8 cellular contexts compared by ENCODE assay signal in the genomic region with DNA sequence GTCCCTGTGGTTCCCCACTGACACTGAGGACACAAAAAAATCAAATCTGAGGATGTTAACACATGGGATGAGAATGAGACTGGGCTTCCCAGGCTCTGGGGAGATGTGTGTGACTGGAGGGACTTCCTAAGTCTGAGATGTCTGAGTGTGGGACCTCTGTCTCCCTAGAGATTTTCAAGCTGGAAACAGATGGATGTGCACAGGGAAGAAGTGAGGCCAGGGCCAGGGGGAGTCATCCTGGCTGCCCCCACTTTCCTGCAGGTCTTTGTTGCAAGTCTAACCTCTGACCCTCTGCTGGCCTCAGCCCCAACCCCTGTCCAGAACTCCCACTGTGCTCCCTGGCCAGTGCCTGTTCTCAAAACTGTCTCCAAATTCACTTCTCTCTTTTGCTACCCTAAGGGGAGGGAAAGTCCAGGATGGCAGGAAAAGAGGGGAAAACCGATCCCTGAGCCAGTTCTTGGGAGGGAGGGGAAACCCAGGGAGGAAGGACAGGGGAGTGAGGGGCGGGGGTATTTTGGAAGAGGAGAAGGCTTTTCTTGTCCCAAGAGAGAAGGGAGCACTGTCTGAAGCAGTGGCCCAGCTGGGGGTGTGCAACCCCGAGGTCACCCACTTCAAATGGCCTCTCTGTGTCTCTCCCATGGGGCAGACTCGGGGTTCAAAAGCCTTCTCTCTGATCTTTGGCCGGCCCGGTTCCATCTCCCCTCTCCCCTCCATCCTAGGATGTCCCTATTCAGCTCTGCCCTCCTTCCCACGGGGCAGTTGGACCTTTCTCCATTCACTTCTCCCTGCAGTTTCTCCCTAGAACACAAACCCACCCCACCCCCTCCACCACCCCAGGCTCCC. TPM values are rescaled to one million over a fixed set of nuclear protein-coding genes. Genes with fewer than 3 reads are reported as not detected.
A peak's percentile ranks its signal among the peaks of the same experiment; 100 is the strongest.
DNase-seq lines count a peak whose midpoint lies in the region; ATAC-seq and TF ChIP-seq lines count a peak whose summit lies in the region.

No MANE protein-coding gene starts in this region.

- H3K9ac ChIP-seq in parathyroid adenoma, result no peak overlapping the region

- CTCF ChIA-PET in RWPE1 (lab: Yijun Ruan, JAX), result interaction anchor here (0.7 to 2.9 kb wide), 2 partner anchors 39 to 142 kb away, joined by 3 to 12 read pairs; no protein-coding TSS in a partner anchor

- no peaks in the 10 kb centered on the region for H3K9me2 ChIP-seq in DOHH2 (replicated peaks; ENCODE audit: control insufficient read depth, low read length)

- no peak for ATAC-seq in GM18868 (IDR thresholded peaks at IDR 0.05; ENCODE audit: unreplicated experiment)
- no peak for ATAC-seq in GM18520 (IDR thresholded peaks at IDR 0.05; ENCODE audit: unreplicated experiment)

- peak overlapping the region; percentile 88 for H3K4me3 ChIP-seq in DOHH2 (ENCODE audit: low read length)
- H3K4me3 ChIP-seq in epithelial cell of proximal tubule (ENCODE audit: low read depth, low read length), result peak overlapping the region; percentile 94
- H3K4me3 ChIP-seq in parathyroid adenoma (ENCODE audit: low read depth, low read length), result peak overlapping the region; percentile 37

- H3K79me2 ChIP-seq in DOHH2 (ENCODE audit: control insufficient read depth, low read length) (peaks cover 94% of the 10 kb centered on the region), parathyroid adenoma (no peaks in the 10 kb centered on the region)

- peaks cover 89% of the 10 kb centered on the region for H3K36me3 ChIP-seq in DOHH2 (ENCODE audit: control insufficient read depth, low read length)
- H3K36me3 ChIP-seq in parathyroid adenoma (ENCODE audit: control insufficient read depth, insufficient read depth, low read length), result no peaks in the 10 kb centered on the region

- DNase-seq in RWPE1 (ENCODE audit: low spot score) (no peak), epithelial cell of proximal tubule (ENCODE audit: low read depth) (no peak), DMS153 treated with DMSO at 0.1 percent for 48 hours (lab: John Stamatoyannopoulos, UW; ENCODE audit: unreplicated experiment) (no peak), ecto neural progenitor cell (ENCODE audit: low spot score) (no peak)

- H3K9me3 ChIP-seq in DOHH2 (ENCODE audit: control insufficient read depth, insufficient read depth, low read length) (no peaks in the 10 kb centered on the region), parathyroid adenoma (ENCODE audit: control insufficient read depth, low read length) (no peaks in the 10 kb centered on the region)

- H2AFZ ChIP-seq in parathyroid adenoma, result no peak overlapping the region

- H4K20me1 ChIP-seq in DOHH2 (ENCODE audit: control insufficient read depth, insufficient read depth, low read depth, low read length), result peaks cover 11% of the 10 kb centered on the region

- peak overlapping the region; percentile 82 for H3K4me2 ChIP-seq in DOHH2 (ENCODE audit: low read length)
- H3K4me2 ChIP-seq in parathyroid adenoma (ENCODE audit: low read length), result peak overlapping the region; percentile 39

- POLR2A ChIA-PET in RWPE1 (lab: Yijun Ruan, JAX; ENCODE audit: low non-redundant PET), result no interaction called here

- H3F3A ChIP-seq in DOHH2 (ENCODE audit: control insufficient read depth, insufficient read depth), result peaks cover 48% of the 10 kb centered on the region

- peaks cover 43% of the 10 kb centered on the region for H3K4me1 ChIP-seq in DOHH2 (ENCODE audit: control insufficient read depth, low read length)
- no peaks in the 10 kb centered on the region for H3K4me1 ChIP-seq in parathyroid adenoma

- peak overlapping the region; percentile 90 for H3K27ac ChIP-seq in DOHH2 (ENCODE audit: low read depth, low read length)
- peak overlapping the region; percentile 97 for H3K27ac ChIP-seq in RWPE1
- peak overlapping the region; percentile 59 for H3K27ac ChIP-seq in parathyroid adenoma

- TF ChIP-seq CTCF in DOHH2 (IDR thresholded peaks at IDR 0.05; ENCODE audit: low read depth, low read length, poor library complexity, severe bottlenecking) (no peak), RWPE1 (conservative IDR thresholded peaks at IDR 0.05; ENCODE audit: low read depth) (no peak), epithelial cell of proximal tubule (conservative IDR thresholded peaks at IDR 0.05; ENCODE audit: low read depth, low read length) (no peak), parathyroid adenoma (IDR thresholded peaks at IDR 0.05) (no peak)

- H3K27me3 ChIP-seq in DOHH2 (ENCODE audit: control insufficient read depth, low read length) (no peaks in the 10 kb centered on the region), parathyroid adenoma (ENCODE audit: control insufficient read depth, insufficient read depth, low read length) (no peaks in the 10 kb centered on the region)

RNA-seq across cellular contexts. Expression of gene PPP1R18, which starts 3.1 kb away (rescaled TPM):
- 66.5 and 77.3 TPM in 2 replicates for total RNA-seq in epithelial cell of proximal tubule

RNA-seq across cellular contexts. Expression of gene NRM, which starts 7.4 kb away (rescaled TPM):
- 20.4 and 22.5 TPM in 2 replicates for total RNA-seq in epithelial cell of proximal tubule

RNA-seq across cellular contexts. Expression of gene DHX16, which starts 10.6 kb away (rescaled TPM):
- 41.5 and 52.0 TPM in 2 replicates for total RNA-seq in epithelial cell of proximal tubule

RNA-seq across cellular contexts. Expression of gene MDC1, which starts 33.7 kb away (rescaled TPM):
- 11.4 and 20.7 TPM in 2 replicates for total RNA-seq in epithelial cell of proximal tubule

RNA-seq across cellular contexts. Expression of gene C6orf136, which starts 36.4 kb away (rescaled TPM):
- 4.6 and 10.5 TPM in 2 replicates for total RNA-seq in epithelial cell of proximal tubule

Comparison
In these comparisons a context has a peak if more than half of its experiments do, and no peak if none do; other contexts are left out.
1. H3K4me3 ChIP-seq: peak in every context shown above with its lines; median percentile 94 in epithelial cell of proximal tubule; 88 in DOHH2; 37 in parathyroid adenoma.